In genomic region chr7:38141187-38141586, GRCh38 we compare ENCODE assay signal across 1 cellular context.
TF ChIP-seq lines count a peak whose summit lies in the region.

No MANE protein-coding gene starts in this region.

TF ChIP-seq in K562, 482 proteins besides CTCF, POLR2A, EP300 and RAD21:
- no peak for TF ChIP-seq SNIP1 (IDR thresholded peaks at IDR 0.05; ENCODE audit: low read depth)
- no peak for TF ChIP-seq SREBF2 (CRISPR knock-in tag; IDR thresholded peaks at IDR 0.05)
- no peak for TF ChIP-seq MNT (conservative IDR thresholded peaks at IDR 0.05)
- TF ChIP-seq RBM22 (IDR thresholded peaks at IDR 0.05; ENCODE audit: low read depth, low read length, poor library complexity, severe bottlenecking): no peak
